7 cellular contexts compared by ENCODE assay signal in the genomic region with DNA sequence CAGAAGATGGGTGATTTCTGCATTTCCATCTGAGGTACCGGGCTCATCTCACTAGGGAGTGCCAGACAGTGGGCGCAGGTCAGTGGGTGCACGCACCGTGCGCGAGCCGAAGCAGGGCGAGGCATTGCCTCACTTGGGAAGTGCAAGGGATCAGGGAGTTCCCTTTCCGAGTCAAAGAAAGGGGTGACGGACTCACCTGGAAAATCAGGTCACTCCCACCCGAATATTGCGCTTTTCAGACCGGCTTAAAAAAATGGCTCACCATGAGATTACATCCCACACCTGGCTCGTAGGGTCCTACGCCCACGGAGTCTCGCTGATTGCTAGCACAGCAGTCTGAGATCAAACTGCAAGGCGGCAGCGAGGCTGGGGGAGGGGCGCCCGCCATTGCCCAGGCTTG.
A peak's percentile ranks its signal among the peaks of the same experiment; 100 is the strongest.
DNase-seq lines count a peak whose midpoint lies in the region; ATAC-seq and TF ChIP-seq lines count a peak whose summit lies in the region.
"Not testable (repeated sequence)": the region's sequence is repeated elsewhere in the genome, so short reads cannot be mapped to it uniquely, and the experiment has no call there.

No MANE protein-coding gene starts in this region.

- TF ChIP-seq CTCF in GM23338 (conservative IDR thresholded peaks at IDR 0.05; ENCODE audit: low read depth in 2 of 2); KMS-11 (conservative IDR thresholded peaks at IDR 0.05; ENCODE audit: low read depth, low read length); OCI-LY1 (IDR thresholded peaks at IDR 0.05; ENCODE audit: low read length); lower lobe of right lung (IDR thresholded peaks at IDR 0.05): not testable (repeated sequence)

- no CpG with 5 or more reads among the region's 21 CpGs for WGBS in neuronal stem cell (ENCODE audit: extremely low coverage in 2 of 2, insufficient read length in 2 of 2, insufficient replicate concordance in 1 of 2), 2 donors

- H2BK120ac ChIP-seq in neuronal stem cell (ENCODE audit: low read depth, low read length), result not testable (repeated sequence)

- H2AK5ac ChIP-seq in neuronal stem cell (ENCODE audit: low read depth, low read length), result not testable (repeated sequence)

- intact Hi-C loops in lower lobe of right lung (cut with DNase I), result not testable (repeated sequence)

- H3F3A ChIP-seq in GM23338 (replicated peaks; ENCODE audit: low read depth); OCI-LY1 (ENCODE audit: insufficient read depth, low read length): not testable (repeated sequence)

- H3K36me3 ChIP-seq in GM23338 (ENCODE audit: insufficient read depth); KMS-11 (ENCODE audit: insufficient read depth); OCI-LY1 (ENCODE audit: insufficient read depth, low read length); lower lobe of right lung; neuronal stem cell (replicated peaks in 1 of 2; ENCODE audit: control insufficient read depth in 2 of 2, insufficient read depth in 2 of 2, low read length in 2 of 2): not testable (repeated sequence)

- not testable (repeated sequence) for H3K4me1 ChIP-seq in GM23338 (ENCODE audit: insufficient read depth); KMS-11 (ENCODE audit: low read depth, poor library complexity, severe bottlenecking); OCI-LY1 (ENCODE audit: insufficient read depth, low read length, severe bottlenecking); lower lobe of right lung; neuronal stem cell (ENCODE audit: control insufficient read depth in 2 of 2, insufficient read depth in 1 of 2, low read depth in 1 of 2, low read length in 2 of 2)

- H4K20me1 ChIP-seq in GM23338 (replicated peaks; ENCODE audit: insufficient read depth); KMS-11 (ENCODE audit: insufficient read depth); OCI-LY1 (ENCODE audit: insufficient read depth, low read length): not testable (repeated sequence)

- H3K23ac ChIP-seq in neuronal stem cell (ENCODE audit: low read depth, low read length, poor library complexity), result not testable (repeated sequence)

- H4K91ac ChIP-seq in neuronal stem cell (ENCODE audit: low read depth, low read length, poor library complexity), result not testable (repeated sequence)

- CTCF ChIA-PET in activated CD8-positive, alpha-beta memory T cell treated with anti-CD3 and anti-CD28 coated beads, Interleukin-2, amount 10 ng/mL, durations not matched to agents 7 days and 5 days (lab: Charles Lee), result not testable (repeated sequence)

- peak overlapping the region; percentile 46; the same call in 2 of the 3 replicates for H3K4me3 Mint-ChIP-seq in GM23338
- peak overlapping the region; percentile 33 for H3K4me3 Mint-ChIP-seq in activated CD8-positive, alpha-beta memory T cell treated with anti-CD3 and anti-CD28 coated beads, Interleukin-2, amount 10 ng/mL, durations not matched to agents 7 days and 5 days

- H3K4me2 ChIP-seq in GM23338, result peak overlapping the region; percentile 67
- 0 out of 2 replicates have a peak overlapping the region, but pooled peaks have one; percentile 15 for H3K4me2 ChIP-seq in KMS-11
- H3K4me2 ChIP-seq in OCI-LY1 (ENCODE audit: low read length), result peak overlapping the region; percentile 57
- peak overlapping the region; percentile 33 for H3K4me2 ChIP-seq in neuronal stem cell (ENCODE audit: insufficient read depth, low read length, poor library complexity, severe bottlenecking)

- H3K4me3 ChIP-seq in GM23338, result peak overlapping the region; percentile 48
- not testable (repeated sequence) for H3K4me3 ChIP-seq in KMS-11 (IDR thresholded peaks at IDR 0.05; ENCODE audit: insufficient read depth, low read depth, low read length)
- H3K4me3 ChIP-seq in OCI-LY1 (ENCODE audit: low read depth, low read length, poor library complexity, severe bottlenecking), result peak overlapping the region; percentile 53
- H3K4me3 ChIP-seq in lower lobe of right lung, result peak overlapping the region; percentile 19
- H3K4me3 ChIP-seq in neuronal stem cell (ENCODE audit: low read length in 2 of 2), result peak overlapping the region in 1 of 2 donors; percentile 12

- not testable (repeated sequence) for H3K27me3 Mint-ChIP-seq in GM23338 (ENCODE audit: insufficient read depth, low read depth, poor library complexity); activated CD8-positive, alpha-beta memory T cell treated with anti-CD3 and anti-CD28 coated beads, Interleukin-2, amount 10 ng/mL, durations not matched to agents 7 days and 5 days

- not testable (repeated sequence) for H4K8ac ChIP-seq in neuronal stem cell (ENCODE audit: low read depth, low read length)

- H2BK15ac ChIP-seq in neuronal stem cell (ENCODE audit: low read length), result not testable (repeated sequence)

- H3K9me2 ChIP-seq in GM23338 (ENCODE audit: insufficient read depth); OCI-LY1 (ENCODE audit: low read depth, low read length): not testable (repeated sequence)

- H3K27ac Mint-ChIP-seq in GM23338, result peak overlapping the region; percentile 77; the same call in 1 of the 2 replicates
- not testable (repeated sequence) for H3K27ac Mint-ChIP-seq in activated CD8-positive, alpha-beta memory T cell treated with anti-CD3 and anti-CD28 coated beads, Interleukin-2, amount 10 ng/mL, durations not matched to agents 7 days and 5 days

- peak overlapping the region; percentile 45; the same call in 1 of the 2 replicates for H3K9ac ChIP-seq in KMS-11
- peak overlapping the region; percentile 20; the same call in 1 of the 2 replicates for H3K9ac ChIP-seq in OCI-LY1 (ENCODE audit: low read length)
- H3K9ac ChIP-seq in neuronal stem cell (ENCODE audit: low read depth, low read length, poor library complexity), result not testable (repeated sequence)

- H2AFZ ChIP-seq in GM23338, result peak overlapping the region; percentile 90
- not testable (repeated sequence) for H2AFZ ChIP-seq in KMS-11 (ENCODE audit: low read depth); OCI-LY1 (ENCODE audit: low read length)
- H2AFZ ChIP-seq in neuronal stem cell (ENCODE audit: low read length), result peak overlapping the region; percentile 42

- not testable (repeated sequence) for H3K79me2 ChIP-seq in GM23338 (replicated peaks; ENCODE audit: insufficient read depth); KMS-11 (ENCODE audit: insufficient read depth, low read depth); OCI-LY1 (ENCODE audit: insufficient read depth, low read length)

- not testable (repeated sequence) for ATAC-seq in GM23338; activated CD8-positive, alpha-beta memory T cell treated with anti-CD3 and anti-CD28 coated beads, Interleukin-2, amount 10 ng/mL, durations not matched to agents 7 days and 5 days; lower lobe of right lung

- H3K9me3 ChIP-seq in OCI-LY1 (ENCODE audit: low read length); lower lobe of right lung; neuronal stem cell (replicated peaks in 1 of 2; ENCODE audit: control insufficient read depth in 2 of 2, insufficient read depth in 1 of 2, low read depth in 1 of 2, low read length in 2 of 2): not testable (repeated sequence)

- H3K4ac ChIP-seq in neuronal stem cell (ENCODE audit: low read length), result not testable (repeated sequence)

- not testable (repeated sequence) for H3K18ac ChIP-seq in neuronal stem cell (ENCODE audit: low read length)

- H3K4me1 Mint-ChIP-seq in GM23338, result peaks cover 12% of the 10 kb centered on the region; the same call in 2 of the 3 replicates
- not testable (repeated sequence) for H3K4me1 Mint-ChIP-seq in activated CD8-positive, alpha-beta memory T cell treated with anti-CD3 and anti-CD28 coated beads, Interleukin-2, amount 10 ng/mL, durations not matched to agents 7 days and 5 days

- not testable (repeated sequence) for H3K36me3 Mint-ChIP-seq in GM23338 (ENCODE audit: low read depth); activated CD8-positive, alpha-beta memory T cell treated with anti-CD3 and anti-CD28 coated beads, Interleukin-2, amount 10 ng/mL, durations not matched to agents 7 days and 5 days

- peaks cover 13% of the 10 kb centered on the region for H3K9me3 Mint-ChIP-seq in GM23338
- H3K9me3 Mint-ChIP-seq in activated CD8-positive, alpha-beta memory T cell treated with anti-CD3 and anti-CD28 coated beads, Interleukin-2, amount 10 ng/mL, durations not matched to agents 7 days and 5 days (ENCODE audit: low read depth), result not testable (repeated sequence)

- H2BK5ac ChIP-seq in neuronal stem cell (ENCODE audit: low read length), result not testable (repeated sequence)

- H3K27me3 ChIP-seq in GM23338 (ENCODE audit: insufficient read depth); KMS-11 (ENCODE audit: insufficient read depth, low read depth); OCI-LY1 (ENCODE audit: insufficient read depth, low read length); lower lobe of right lung (ENCODE audit: low read depth); neuronal stem cell (ENCODE audit: control insufficient read depth in 3 of 3, insufficient read depth in 3 of 3, low read depth in 1 of 3, low read length in 3 of 3): not testable (repeated sequence)

- not testable (repeated sequence) for H2BK12ac ChIP-seq in neuronal stem cell (ENCODE audit: low read length)

- DNase-seq in GM23338 (ENCODE audit: low spot score); activated CD8-positive, alpha-beta memory T cell treated with anti-CD3 and anti-CD28 coated beads, Interleukin-2, amount 10 ng/mL, durations not matched to agents 7 days and 5 days; epithelial cell of prostate (ENCODE audit: low read depth, low spot score); lower lobe of right lung; neuronal stem cell (ENCODE audit: low spot score): not testable (repeated sequence)

- H3K27ac ChIP-seq in GM23338 (ENCODE audit: low read depth), result peak overlapping the region; percentile 29; the same call in 1 of the 2 replicates
- peak overlapping the region; percentile 59 for H3K27ac ChIP-seq in KMS-11
- peak overlapping the region; percentile 23 for H3K27ac ChIP-seq in OCI-LY1 (ENCODE audit: low read depth, low read length, poor library complexity, severe bottlenecking)
- peak overlapping the region; percentile 78 for H3K27ac ChIP-seq in epithelial cell of prostate
- H3K27ac ChIP-seq in lower lobe of right lung; neuronal stem cell (replicated peaks; ENCODE audit: low read length): not testable (repeated sequence)

- H3K79me1 ChIP-seq in neuronal stem cell (ENCODE audit: low read depth, low read length), result not testable (repeated sequence)

- H3K14ac ChIP-seq in neuronal stem cell (ENCODE audit: low read length), result not testable (repeated sequence)

Comparison
In these comparisons a context has a peak if more than half of its experiments do, and no peak if none do; other contexts are left out.
1. H3K4me2 ChIP-seq: peak in every context shown above with its lines; median percentile 67 in GM23338; 57 in OCI-LY1; 33 in neuronal stem cell; 15 in KMS-11.